2 cellular contexts compared by ENCODE assay signal in genomic region chr7:6715898-6716297, GRCh38.
TF ChIP-seq lines count a peak whose summit lies in the region.

No MANE protein-coding gene starts in this region.

TF ChIP-seq in HEK293, 187 proteins besides CTCF, POLR2A, EP300 and RAD21:
- peak; percentile 28; the same call in 1 of the 2 replicates for TF ChIP-seq REST (tag by site-specific recombination; IDR thresholded peaks at IDR 0.05)

TF ChIP-seq in Ishikawa, 13 proteins besides CTCF, POLR2A, EP300 and RAD21:
- TF ChIP-seq REST (IDR thresholded peaks at IDR 0.05; ENCODE audit: low read depth): peak; percentile 55
